Comparison of ENCODE assay signal across 21 cellular contexts in genomic region chr2:211089127-211089526, GRCh38.
"Had no signal": no experiment of that assay in that cellular context is flagged by ENCODE, and none has a peak within 500 bp of the region (broad histone marks: within the 10 kb centered on the region; RNA-seq: fewer than 3 reads in every experiment).

No MANE protein-coding gene starts in this region.

- H3K4me3 ChIP-seq: MG63 had no signal

- H3K9me3 ChIP-seq: MG63 had no signal

- H3K27me3 ChIP-seq: MG63 had no signal

- FAIRE-seq: HTR-8/SVneo had no signal

- DNase-seq: MG63; NCI-H1092 treated with DMSO at 0.1 percent for 48 hours; NCI-H1436; NCI-H187; NCI-H2029; NCI-H2081 treated with DMSO at 0.1 percent for 48 hours; NCI-H2171; NCI-H226; NCI-H446; NCI-H510A; NCI-H524 treated with DMSO at 0.1 percent for 48 hours; NCI-H69; NCI-H774; NK-92 treated with Interleukin-12 subunit alpha and Interleukin-12 subunit beta, amount 100 ng/mL, for 24 hours; PC-3; SHP77; T-cell had no signal

- H3K27ac ChIP-seq: HL-60, RWPE1 had no signal

- ATAC-seq: Panc1, PC-3, T-cell had no signal

- H3K36me3 ChIP-seq: MG63 had no signal
